ENCODE assay signal across 8 cellular contexts in the genomic region with DNA sequence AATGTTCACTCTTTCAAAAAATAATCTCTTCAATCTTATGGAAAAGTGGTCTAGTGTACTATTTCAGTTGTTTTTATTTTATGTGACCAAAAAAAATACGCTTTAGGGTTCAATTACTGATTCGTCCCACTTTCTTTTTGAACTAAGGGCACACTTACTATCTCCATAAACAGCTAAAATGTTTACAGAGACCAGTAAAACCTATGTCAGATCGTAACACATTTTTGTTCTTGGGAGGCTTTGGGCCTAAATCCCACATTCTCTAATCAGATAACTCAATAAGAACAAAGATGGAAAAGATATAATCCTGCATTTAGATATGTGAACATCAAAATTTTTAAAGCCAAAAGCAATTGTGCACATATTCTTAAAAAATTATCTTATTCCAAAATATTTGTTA. TPM values are rescaled to one million over a fixed set of nuclear protein-coding genes. Genes with fewer than 3 reads are reported as not detected.
A peak's percentile ranks its signal among the peaks of the same experiment; 100 is the strongest.
DNase-seq lines count a peak whose midpoint lies in the region; ATAC-seq and TF ChIP-seq lines count a peak whose summit lies in the region.

No MANE protein-coding gene starts in this region.

- H3K4me3 Mint-ChIP-seq in Calu3 (ENCODE audit: low read depth, unreplicated experiment) (peak overlapping the region; percentile 36), endodermal cell (no peak overlapping the region)

- H3K36me3 Mint-ChIP-seq in Calu3 (ENCODE audit: insufficient read depth, unreplicated experiment) (peaks cover 6% of the 10 kb centered on the region), endodermal cell (ENCODE audit: low read depth) (peaks cover 6% of the 10 kb centered on the region)

- H3K9me3 ChIP-seq in MG63: no peaks in the 10 kb centered on the region
- H3K9me3 ChIP-seq in endodermal cell (ENCODE audit: control insufficient read depth, low read length): no peaks in the 10 kb centered on the region
- no peaks in the 10 kb centered on the region for H3K9me3 ChIP-seq in parathyroid adenoma (ENCODE audit: control insufficient read depth, low read length)

- no peak for ATAC-seq in HG03442 (IDR thresholded peaks at IDR 0.05; ENCODE audit: unreplicated experiment)

- CTCF ChIA-PET in Calu3 (lab: Charles Lee): no interaction called here

- H3K9me3 Mint-ChIP-seq in Calu3 (ENCODE audit: low read depth, unreplicated experiment): no peaks in the 10 kb centered on the region
- no peaks in the 10 kb centered on the region for H3K9me3 Mint-ChIP-seq in endodermal cell

- TF ChIP-seq CTCF in Calu3 (IDR thresholded peaks at IDR 0.05; ENCODE audit: unreplicated experiment) (no peak), endodermal cell (conservative IDR thresholded peaks at IDR 0.05) (no peak), parathyroid adenoma (IDR thresholded peaks at IDR 0.05) (no peak)

- H3K27me3 ChIP-seq in MG63 (no peaks in the 10 kb centered on the region), endodermal cell (ENCODE audit: control insufficient read depth, insufficient read depth, low read length, poor library complexity, severe bottlenecking) (no peaks in the 10 kb centered on the region), parathyroid adenoma (ENCODE audit: control insufficient read depth, insufficient read depth, low read length) (no peaks in the 10 kb centered on the region)

- H3K9ac ChIP-seq in endodermal cell (ENCODE audit: extremely low read depth, low read length, poor library complexity, severe bottlenecking): peak overlapping the region; percentile 69
- H3K9ac ChIP-seq in parathyroid adenoma: no peak overlapping the region

- H2AFZ ChIP-seq in parathyroid adenoma: no peak overlapping the region

- DNase-seq in Calu3: no peak
- DNase-seq in MG63: no peak
- DNase-seq in endodermal cell: no peak
- no peak for DNase-seq in hypothalamus (lab: John Stamatoyannopoulos, UW)
- no peak for DNase-seq in HT-29 (ENCODE audit: low spot score)
- DNase-seq in NCI-H510A treated with DMSO at 0.1 percent for 48 hours (lab: John Stamatoyannopoulos, UW): no peak

- 62% methylated on average over 3 of the region's 3 CpGs; no CpG with 5 or more reads in 1 of the 2 experiments for WGBS in endodermal cell (ENCODE audit: insufficient coverage in 1 of 2, insufficient read length in 1 of 2), 2 experiments

- H3K27me3 Mint-ChIP-seq in Calu3 (ENCODE audit: unreplicated experiment) (no peaks in the 10 kb centered on the region), endodermal cell (ENCODE audit: insufficient read depth) (no peaks in the 10 kb centered on the region)

- H3K4me1 ChIP-seq in endodermal cell (ENCODE audit: control insufficient read depth, insufficient read depth, low read length) (no peaks in the 10 kb centered on the region), parathyroid adenoma (peaks cover 9% of the 10 kb centered on the region)

- H3K27ac ChIP-seq in endodermal cell (ENCODE audit: low read depth, low read length) (no peak overlapping the region), parathyroid adenoma (peak overlapping the region; percentile 90)

- intact Hi-C loops in Calu3 (cut with micrococcal nuclease; ENCODE audit: unreplicated experiment): loop anchor here (10.0 kb wide), 1 partner anchor 318 kb away; no protein-coding TSS in a partner anchor

- peaks cover 17% of the 10 kb centered on the region for H3K79me2 ChIP-seq in parathyroid adenoma

- no TSS peak for BruUV-seq in Calu3 (replicated peaks; lab: Mats Ljungman, UMichigan)

- peaks cover 20% of the 10 kb centered on the region for H3K4me1 Mint-ChIP-seq in Calu3 (ENCODE audit: low read depth, unreplicated experiment)
- H3K4me1 Mint-ChIP-seq in endodermal cell: peaks cover 3% of the 10 kb centered on the region

- peak overlapping the region; percentile 70 for H3K4me3 ChIP-seq in MG63
- H3K4me3 ChIP-seq in endodermal cell (ENCODE audit: low read length): peak overlapping the region; percentile 87
- H3K4me3 ChIP-seq in parathyroid adenoma (ENCODE audit: low read depth, low read length): peak overlapping the region; percentile 99

- peak overlapping the region; percentile 90 for H3K4me2 ChIP-seq in parathyroid adenoma (ENCODE audit: low read length)

- no peaks in the 10 kb centered on the region; the same call in 1 of the 2 replicates for H3K36me3 ChIP-seq in MG63
- no peaks in the 10 kb centered on the region for H3K36me3 ChIP-seq in endodermal cell (ENCODE audit: control insufficient read depth, insufficient read depth, low read length)
- no peaks in the 10 kb centered on the region for H3K36me3 ChIP-seq in parathyroid adenoma (ENCODE audit: control insufficient read depth, insufficient read depth, low read length)

- no peak overlapping the region for H3K27ac Mint-ChIP-seq in Calu3 (ENCODE audit: unreplicated experiment)
- no peak overlapping the region for H3K27ac Mint-ChIP-seq in endodermal cell

RNA-seq across cellular contexts. Expression of a gene that starts 29.8 kb away (rescaled TPM):
- total RNA-seq in Calu3 (2022): 27.2 and 30.0 TPM in 2 replicates
- total RNA-seq in MG63 (2014; rRNA removed; shearing (Covaris generic); ENCODE audit: low replicate concordance): 4.7 and 9.3 TPM in 2 replicates
- total RNA-seq in endodermal cell: 10 to 100 TPM; 27.9 to 40.3 TPM
- polyA plus RNA-seq in endodermal cell (2013, experiment 1 of 2): 32.5 TPM
- polyA plus RNA-seq in endodermal cell (2013, experiment 2 of 2): 32.7 TPM
- total RNA-seq in HT-29 (2014; rRNA removed; shearing (Covaris generic)): 68.2 and 94.9 TPM in 2 replicates
